In genomic region chr5:129094924-129095797, GRCh38 we compare ENCODE assay signal across 8 cellular contexts.
DNase-seq lines count a peak whose midpoint lies in the region; ATAC-seq and TF ChIP-seq lines count a peak whose summit lies in the region.

No MANE protein-coding gene starts in this region.

- H3K9me2 ChIP-seq in SU-DHL-6 (replicated peaks; ENCODE audit: insufficient read depth, low read length), result no peaks in the 10 kb centered on the region

- peak; percentile 41 for ATAC-seq in DND-41 (ENCODE audit: insufficient read depth, low read depth)
- peak; percentile 42 for ATAC-seq in GM21381 (IDR thresholded peaks at IDR 0.05; ENCODE audit: unreplicated experiment)

- H4K20me1 ChIP-seq in DND-41 (ENCODE audit: insufficient read depth, low read length), result peaks cover 8% of the 10 kb centered on the region
- no peaks in the 10 kb centered on the region for H4K20me1 ChIP-seq in SU-DHL-6 (ENCODE audit: low read depth, low read length)

- H2AFZ ChIP-seq in DND-41 (ENCODE audit: low read depth, low read length) (peak overlapping the region; percentile 100), SU-DHL-6 (ENCODE audit: low read depth, low read length, severe bottlenecking) (peak overlapping the region; percentile 81)

- H3K79me2 ChIP-seq in DND-41 (ENCODE audit: insufficient read depth, low read length) (peaks cover 32% of the 10 kb centered on the region), SU-DHL-6 (ENCODE audit: insufficient read depth, low read length) (peaks cover 8% of the 10 kb centered on the region; the same call in 1 of the 2 replicates)

- H3K27ac ChIP-seq in DND-41 (ENCODE audit: low read length), result peak overlapping the region; percentile 86
- no peak overlapping the region for H3K27ac ChIP-seq in SU-DHL-6 (ENCODE audit: low read depth, low read length)

- in situ Hi-C loops in astrocyte of the spinal cord (cut with HindIII; ENCODE audit: low sequenced_read_pairs), result no loop called here

- H3K9me3 ChIP-seq in DND-41 (ENCODE audit: insufficient read depth, low read length, severe bottlenecking), result no peaks in the 10 kb centered on the region
- no peaks in the 10 kb centered on the region for H3K9me3 ChIP-seq in SU-DHL-6 (ENCODE audit: insufficient read depth, low read length)
- no peaks in the 10 kb centered on the region for H3K9me3 ChIP-seq in iPS-15b (ENCODE audit: control insufficient read depth, insufficient read depth, low read length)

- H3K4me2 ChIP-seq in DND-41 (ENCODE audit: insufficient read depth, low read length), result peak overlapping the region; percentile 97
- peak overlapping the region; percentile 74 for H3K4me2 ChIP-seq in SU-DHL-6 (ENCODE audit: low read depth, low read length, poor library complexity, severe bottlenecking)

- H3K36me3 ChIP-seq in DND-41 (ENCODE audit: insufficient read depth, low read length) (no peaks in the 10 kb centered on the region; the same call in 1 of the 2 replicates), SU-DHL-6 (ENCODE audit: low read length) (no peaks in the 10 kb centered on the region), iPS-15b (ENCODE audit: control insufficient read depth, insufficient read depth, low read length) (no peaks in the 10 kb centered on the region)

- H3K27me3 ChIP-seq in DND-41 (ENCODE audit: insufficient read depth, low read length, poor library complexity) (no peaks in the 10 kb centered on the region), SU-DHL-6 (ENCODE audit: low read length) (no peaks in the 10 kb centered on the region), iPS-15b (ENCODE audit: control insufficient read depth, insufficient read depth, low read length) (peaks cover 45% of the 10 kb centered on the region)

- peak; percentile 63 for DNase-seq in DND-41
- peak; percentile 4 for DNase-seq in HPDE6-E6E7 (ENCODE audit: extremely low spot score)
- DNase-seq in astrocyte of the spinal cord (ENCODE audit: low read depth, low spot score), result no peak
- no peak for DNase-seq in skeletal muscle cell (ENCODE audit: low read depth)
- DNase-seq in DMS153 treated with DMSO at 0.1 percent for 48 hours (lab: John Stamatoyannopoulos, UW; ENCODE audit: unreplicated experiment), result no peak

- TF ChIP-seq CTCF in DND-41 (IDR thresholded peaks at IDR 0.05; ENCODE audit: borderline replicate concordance, extremely low read depth, low read length, poor library complexity, severe bottlenecking), result no peak
- TF ChIP-seq CTCF in SU-DHL-6 (IDR thresholded peaks at IDR 0.05; ENCODE audit: insufficient read depth, low read length, poor library complexity, severe bottlenecking), result no peak
- TF ChIP-seq CTCF in astrocyte of the spinal cord (IDR thresholded peaks at IDR 0.05; ENCODE audit: low read depth, low read length), result no peak

- H3K4me3 ChIP-seq in DND-41 (ENCODE audit: low read depth in 1 of 2, low read length in 2 of 2), result peak overlapping the region; percentile 76 to 100
- peak overlapping the region; percentile 66 for H3K4me3 ChIP-seq in SU-DHL-6 (ENCODE audit: insufficient read depth, low read length, poor library complexity, severe bottlenecking)
- H3K4me3 ChIP-seq in astrocyte of the spinal cord (ENCODE audit: low read depth, low read length), result peak overlapping the region; percentile 83
- H3K4me3 ChIP-seq in iPS-15b (ENCODE audit: low read depth, low read length), result peak overlapping the region; percentile 87
- peak overlapping the region; percentile 92 for H3K4me3 ChIP-seq in skeletal muscle cell (ENCODE audit: low read depth, low read length)

- H3K4me1 ChIP-seq in DND-41 (ENCODE audit: insufficient read depth, low read length) (peaks cover 49% of the 10 kb centered on the region), iPS-15b (ENCODE audit: control insufficient read depth, insufficient read depth, low read length) (no peaks in the 10 kb centered on the region)

- H3F3A ChIP-seq in SU-DHL-6 (ENCODE audit: insufficient read depth), result no peaks in the 10 kb centered on the region

- H3K9ac ChIP-seq in DND-41 (ENCODE audit: low read depth, low read length), result peak overlapping the region; percentile 94
- H3K9ac ChIP-seq in SU-DHL-6 (ENCODE audit: low read length), result peak overlapping the region; percentile 77
- H3K9ac ChIP-seq in iPS-15b (ENCODE audit: low read depth, low read length), result peak overlapping the region; percentile 42

Comparison
In these comparisons a context has a peak if more than half of its experiments do, and no peak if none do; other contexts are left out.
1. DNase-seq: peak in DND-41 (single experiment) and HPDE6-E6E7 (single experiment); none in astrocyte of the spinal cord (single experiment), skeletal muscle cell (single experiment) and DMS153 treated with DMSO at 0.1 percent for 48 hours (single experiment).
2. H3K9ac ChIP-seq: peak in every context shown above with its lines; median percentile 94 in DND-41; 77 in SU-DHL-6; 42 in iPS-15b.
3. Peak in every context shown above with its lines, with median percentiles within 50 percentile points of each other: H3K4me3 ChIP-seq.